ENCODE assay signal across 9 cellular contexts in the genomic region with DNA sequence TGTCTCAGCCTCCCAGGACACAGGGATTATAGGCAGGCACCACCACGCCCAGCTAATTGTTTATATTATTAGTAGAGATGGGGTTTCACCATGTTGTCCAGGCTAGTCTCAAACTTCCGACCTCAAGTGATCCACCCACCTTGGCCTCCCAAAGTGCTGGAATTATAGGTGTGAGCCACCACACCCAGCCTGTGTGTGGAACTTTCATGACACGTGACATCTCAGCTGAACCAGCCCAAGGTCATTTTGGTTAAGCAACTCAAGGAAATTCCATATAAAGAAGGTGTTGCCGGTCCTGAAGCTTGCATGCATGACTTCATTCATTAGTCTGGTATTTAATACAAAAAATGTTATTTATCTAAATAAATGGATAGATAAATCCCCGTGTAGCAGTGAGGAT.
"Had no signal": no experiment of that assay in that cellular context is flagged by ENCODE, and none has a peak within 500 bp of the region (broad histone marks: within the 10 kb centered on the region; RNA-seq: fewer than 3 reads in every experiment).

No MANE protein-coding gene starts in this region.

- H3K27ac ChIP-seq: GM23248, HL-60 had no signal

- H3K9ac ChIP-seq: GM23248 had no signal

- H3K4me1 ChIP-seq: HAP-1 had no signal

- H3K4me3 ChIP-seq: GM23248, HAP-1 had no signal

- H3K36me3 ChIP-seq: HAP-1 had no signal

- ATAC-seq: HCT116 had no signal

- H3K9me3 ChIP-seq: HAP-1 had no signal

- DNase-seq: GM23248, GOT3, H7, HFFc6, IMR-90, KG1 had no signal
